Comparison of ENCODE assay signal across 1 cellular context in the genomic region with DNA sequence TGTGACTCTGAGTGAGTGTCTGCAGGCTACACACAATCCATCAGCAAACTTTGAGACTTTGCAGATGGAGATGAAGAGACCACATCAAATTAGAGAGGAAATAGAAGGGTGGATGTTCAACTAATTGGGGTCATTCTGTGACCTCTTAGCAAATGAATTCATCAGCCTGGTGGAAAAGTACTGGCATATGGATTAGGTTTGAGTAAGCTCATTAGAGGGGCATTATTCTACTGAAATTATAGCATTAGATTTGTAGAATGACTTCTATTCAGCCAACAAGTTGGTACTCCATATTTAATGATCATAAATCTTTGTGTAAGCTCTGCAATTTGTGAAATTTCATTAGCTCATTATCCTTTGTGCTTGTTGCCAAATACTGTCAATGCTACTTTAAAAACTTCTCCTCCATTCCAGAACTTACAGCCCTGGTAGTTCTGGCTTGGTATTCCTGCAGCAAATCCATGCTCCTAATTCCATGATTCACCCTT.
TF ChIP-seq lines count a peak whose summit lies in the region.

No MANE protein-coding gene starts in this region.

TF ChIP-seq in IMR-90, 13 proteins besides CTCF, POLR2A, EP300 and RAD21:
- TF ChIP-seq MAZ (IDR thresholded peaks at IDR 0.05; ENCODE audit: borderline replicate concordance, low read depth, low read length) (no peak), BHLHE40 (IDR thresholded peaks at IDR 0.05; ENCODE audit: low read depth, low read length) (no peak), RCOR1 (IDR thresholded peaks at IDR 0.05; ENCODE audit: insufficient replicate concordance, low read length) (no peak), NFE2L2 (IDR thresholded peaks at IDR 0.05; ENCODE audit: low read depth, low read length) (no peak), CHD1 (IDR thresholded peaks at IDR 0.05; ENCODE audit: low read depth, low read length) (no peak), USF2 (IDR thresholded peaks at IDR 0.05; ENCODE audit: low read depth, low read length) (no peak), FOS (IDR thresholded peaks at IDR 0.05; ENCODE audit: low read depth, low read length) (no peak), CEBPB (IDR thresholded peaks at IDR 0.05; ENCODE audit: low read depth, low read length) (no peak), ELK1 (IDR thresholded peaks at IDR 0.05; ENCODE audit: borderline replicate concordance, low read depth, low read length) (no peak), MXI1 (IDR thresholded peaks at IDR 0.05; ENCODE audit: borderline replicate concordance, low read depth, low read length) (no peak), RFX5 (IDR thresholded peaks at IDR 0.05; ENCODE audit: low read depth, low read length) (no peak), MAFK (IDR thresholded peaks at IDR 0.05; ENCODE audit: low read depth, low read length) (no peak), SMC3 (IDR thresholded peaks at IDR 0.05; ENCODE audit: low read depth, low read length) (no peak)
